1 cellular context compared by ENCODE assay signal in the genomic region with DNA sequence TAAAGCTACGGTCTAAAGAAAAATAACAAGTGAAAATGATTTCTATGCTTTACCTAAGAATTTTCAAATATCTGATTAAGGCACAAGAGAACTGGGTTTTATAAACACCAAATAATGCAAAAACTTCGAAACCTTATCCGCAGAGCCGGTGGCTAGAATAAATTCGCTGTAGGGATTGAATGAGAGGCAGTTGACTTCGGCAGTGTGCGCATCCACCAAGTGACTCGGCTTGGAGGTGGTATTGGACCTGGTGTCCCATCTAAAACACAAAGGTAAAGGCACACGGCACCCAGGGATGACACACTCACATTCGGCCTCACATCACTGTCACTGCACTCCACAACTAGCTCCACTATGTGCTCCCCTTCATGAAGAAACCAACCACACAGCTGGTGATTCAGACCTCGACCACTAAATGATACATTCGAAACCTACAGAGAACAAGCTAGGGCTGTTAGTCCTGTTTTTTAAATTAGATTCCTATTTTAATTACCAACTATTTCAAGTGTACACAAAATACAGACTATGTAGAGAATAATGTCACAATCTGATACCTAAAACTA.
TF ChIP-seq lines count a peak whose summit lies in the region.

No MANE protein-coding gene starts in this region.

TF ChIP-seq in GM12878, 131 proteins besides CTCF, POLR2A, EP300 and RAD21:
- TF ChIP-seq, protein P1, sequence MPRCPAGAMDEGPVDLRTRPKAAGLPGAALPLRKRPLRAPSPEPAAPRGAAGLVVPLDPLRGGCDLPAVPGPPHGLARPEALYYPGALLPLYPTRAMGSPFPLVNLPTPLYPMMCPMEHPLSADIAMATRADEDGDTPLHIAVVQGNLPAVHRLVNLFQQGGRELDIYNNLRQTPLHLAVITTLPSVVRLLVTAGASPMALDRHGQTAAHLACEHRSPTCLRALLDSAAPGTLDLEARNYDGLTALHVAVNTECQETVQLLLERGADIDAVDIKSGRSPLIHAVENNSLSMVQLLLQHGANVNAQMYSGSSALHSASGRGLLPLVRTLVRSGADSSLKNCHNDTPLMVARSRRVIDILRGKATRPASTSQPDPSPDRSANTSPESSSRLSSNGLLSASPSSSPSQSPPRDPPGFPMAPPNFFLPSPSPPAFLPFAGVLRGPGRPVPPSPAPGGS (IDR thresholded peaks at IDR 0.05; ENCODE audit: borderline replicate concordance, insufficient read depth, low read depth, low read length, poor library complexity, severe bottlenecking): no peak
- TF ChIP-seq, protein P2, sequence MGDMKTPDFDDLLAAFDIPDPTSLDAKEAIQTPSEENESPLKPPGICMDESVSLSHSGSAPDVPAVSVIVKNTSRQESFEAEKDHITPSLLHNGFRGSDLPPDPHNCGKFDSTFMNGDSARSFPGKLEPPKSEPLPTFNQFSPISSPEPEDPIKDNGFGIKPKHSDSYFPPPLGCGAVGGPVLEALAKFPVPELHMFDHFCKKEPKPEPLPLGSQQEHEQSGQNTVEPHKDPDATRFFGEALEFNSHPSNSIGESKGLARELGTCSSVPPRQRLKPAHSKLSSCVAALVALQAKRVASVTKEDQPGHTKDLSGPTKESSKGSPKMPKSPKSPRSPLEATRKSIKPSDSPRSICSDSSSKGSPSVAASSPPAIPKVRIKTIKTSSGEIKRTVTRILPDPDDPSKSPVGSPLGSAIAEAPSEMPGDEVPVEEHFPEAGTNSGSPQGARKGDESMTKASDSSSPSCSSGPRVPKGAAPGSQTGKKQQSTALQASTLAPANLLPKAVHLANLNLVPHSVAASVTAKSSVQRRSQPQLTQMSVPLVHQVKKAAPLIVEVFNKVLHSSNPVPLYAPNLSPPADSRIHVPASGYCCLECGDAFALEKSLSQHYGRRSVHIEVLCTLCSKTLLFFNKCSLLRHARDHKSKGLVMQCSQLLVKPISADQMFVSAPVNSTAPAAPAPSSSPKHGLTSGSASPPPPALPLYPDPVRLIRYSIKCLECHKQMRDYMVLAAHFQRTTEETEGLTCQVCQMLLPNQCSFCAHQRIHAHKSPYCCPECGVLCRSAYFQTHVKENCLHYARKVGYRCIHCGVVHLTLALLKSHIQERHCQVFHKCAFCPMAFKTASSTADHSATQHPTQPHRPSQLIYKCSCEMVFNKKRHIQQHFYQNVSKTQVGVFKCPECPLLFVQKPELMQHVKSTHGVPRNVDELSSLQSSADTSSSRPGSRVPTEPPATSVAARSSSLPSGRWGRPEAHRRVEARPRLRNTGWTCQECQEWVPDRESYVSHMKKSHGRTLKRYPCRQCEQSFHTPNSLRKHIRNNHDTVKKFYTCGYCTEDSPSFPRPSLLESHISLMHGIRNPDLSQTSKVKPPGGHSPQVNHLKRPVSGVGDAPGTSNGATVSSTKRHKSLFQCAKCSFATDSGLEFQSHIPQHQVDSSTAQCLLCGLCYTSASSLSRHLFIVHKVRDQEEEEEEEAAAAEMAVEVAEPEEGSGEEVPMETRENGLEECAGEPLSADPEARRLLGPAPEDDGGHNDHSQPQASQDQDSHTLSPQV (IDR thresholded peaks at IDR 0.05): no peak
- peak; percentile 22; the same call in 1 of the 2 replicates for TF ChIP-seq JUNB (IDR thresholded peaks at IDR 0.05)
- TF ChIP-seq, protein P3, sequence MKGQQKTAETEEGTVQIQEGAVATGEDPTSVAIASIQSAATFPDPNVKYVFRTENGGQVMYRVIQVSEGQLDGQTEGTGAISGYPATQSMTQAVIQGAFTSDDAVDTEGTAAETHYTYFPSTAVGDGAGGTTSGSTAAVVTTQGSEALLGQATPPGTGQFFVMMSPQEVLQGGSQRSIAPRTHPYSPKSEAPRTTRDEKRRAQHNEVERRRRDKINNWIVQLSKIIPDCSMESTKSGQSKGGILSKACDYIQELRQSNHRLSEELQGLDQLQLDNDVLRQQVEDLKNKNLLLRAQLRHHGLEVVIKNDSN (IDR thresholded peaks at IDR 0.05; ENCODE audit: borderline replicate concordance, extremely low read length, insufficient read depth, low read depth, low read length): no peak
